In the genomic region with DNA sequence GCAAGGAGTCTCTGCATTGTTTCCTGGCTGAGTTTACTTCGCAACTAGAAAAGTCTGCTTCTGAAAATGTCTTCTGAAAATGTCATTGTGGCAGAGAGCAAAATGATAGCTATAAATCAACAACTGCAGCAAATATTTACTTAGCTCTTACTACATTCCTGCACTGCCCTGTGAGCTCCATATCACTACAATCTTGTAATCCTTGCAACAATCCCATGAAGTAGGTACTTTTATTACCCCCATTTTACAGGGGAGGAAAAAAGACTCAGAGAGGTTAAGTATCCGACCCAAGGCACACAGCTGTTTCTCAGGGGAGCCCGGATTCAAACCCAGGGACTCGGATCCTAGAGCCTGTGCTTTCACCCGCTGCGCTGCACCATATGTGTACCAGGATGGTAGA, we compare ENCODE assay signal across 1 cellular context.
TF ChIP-seq lines count a peak whose summit lies in the region.

No MANE protein-coding gene starts in this region.

TF ChIP-seq in endothelial cell of umbilical vein, 7 proteins besides CTCF, POLR2A, EP300 and RAD21:
- TF ChIP-seq POLR2AphosphoS5 (IDR thresholded peaks at IDR 0.05; ENCODE audit: insufficient read depth, low read depth, low read length) = no peak
- no peak for TF ChIP-seq MYC (IDR thresholded peaks at IDR 0.05; ENCODE audit: low read depth, low read length)
- no peak for TF ChIP-seq GATA2 (IDR thresholded peaks at IDR 0.05; ENCODE audit: insufficient read depth, insufficient read length, low read depth, low read length)
- no peak for TF ChIP-seq JUN (IDR thresholded peaks at IDR 0.05; ENCODE audit: borderline replicate concordance, insufficient read depth, insufficient read length, low read depth)
- no peak for TF ChIP-seq FOS (IDR thresholded peaks at IDR 0.05; ENCODE audit: borderline replicate concordance, insufficient read depth, low read length)
- TF ChIP-seq, protein P1, sequence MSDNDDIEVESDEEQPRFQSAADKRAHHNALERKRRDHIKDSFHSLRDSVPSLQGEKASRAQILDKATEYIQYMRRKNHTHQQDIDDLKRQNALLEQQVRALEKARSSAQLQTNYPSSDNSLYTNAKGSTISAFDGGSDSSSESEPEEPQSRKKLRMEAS (IDR thresholded peaks at IDR 0.05; ENCODE audit: insufficient read depth, insufficient read length) = no peak
- no peak for TF ChIP-seq EZH2 (IDR thresholded peaks at IDR 0.05; ENCODE audit: borderline replicate concordance, low read depth, low read length, severe bottlenecking)
